ENCODE assay signal across 8 cellular contexts in genomic region chr16:67537270-67537635, GRCh38. TPM values are rescaled to one million over a fixed set of nuclear protein-coding genes. Genes with fewer than 3 reads are reported as not detected.
DNase-seq lines count a peak whose midpoint lies in the region; ATAC-seq, FAIRE-seq and TF ChIP-seq lines count a peak whose summit lies in the region.
"Had no signal": no experiment of that assay in that cellular context is flagged by ENCODE, and none has a peak within 500 bp of the region (broad histone marks: within the 10 kb centered on the region; RNA-seq: fewer than 3 reads in every experiment).

No MANE protein-coding gene starts in this region.

- no peak for FAIRE-seq in K562 (lab: Jason Lieb, UNC)
- FAIRE-seq: endometrium had no signal

- peaks cover 3% of the 10 kb centered on the region; the same call in 2 of the 3 replicates for H3K79me2 ChIP-seq in K562 (ENCODE audit: control insufficient read depth, insufficient read depth, low read length)

- POLR2A ChIA-PET in K562 (lab: Yijun Ruan, JAX): interaction anchor here (0.6 kb wide), 1 partner anchor 8 kb away, joined by 3 read pairs; no protein-coding TSS in a partner anchor

- no peaks in the 10 kb centered on the region for H3K9me3 ChIP-seq in K562 (replicated peaks; ENCODE audit: control insufficient read depth, insufficient read depth, low read depth, low read length)
- H3K9me3 ChIP-seq in iPS-18c (ENCODE audit: control insufficient read depth, insufficient read depth, low read length): no peaks in the 10 kb centered on the region
- H3K9me3 ChIP-seq in skeletal muscle satellite cell (replicated peaks; ENCODE audit: low read length): no peaks in the 10 kb centered on the region

- no peak overlapping the region for H2AFZ ChIP-seq in K562 (ENCODE audit: low read depth, low read length)

- H3K27me3 ChIP-seq in K562 (ENCODE audit: control insufficient read depth in 2 of 2, insufficient read depth in 2 of 2, low read length in 2 of 2) (no peaks in the 10 kb centered on the region), skeletal muscle satellite cell (ENCODE audit: control insufficient read depth, insufficient read depth, low read length) (no peaks in the 10 kb centered on the region)

- H3K9ac ChIP-seq in K562 (ENCODE audit: insufficient read depth in 1 of 2, low read depth in 2 of 2, low read length in 2 of 2) (no peak overlapping the region; a peak in 1 of 4 replicates), skeletal muscle satellite cell (ENCODE audit: low read depth, low read length) (peak overlapping the region; percentile 90)

- intact Hi-C loops in K562 (cut with micrococcal nuclease): no loop called here

- WGBS in K562 (ENCODE audit: insufficient coverage, low coverage, missing lambda C conversion rate): 95% methylated on average over 22 of the region's 32 CpGs

- no peak for TF ChIP-seq RAD21 in K562 (CRISPR knock-in tag; conservative IDR thresholded peaks at IDR 0.05 in 1 of 2, IDR thresholded peaks at IDR 0.05 in 1 of 2)

- TF ChIP-seq POLR2A in K562 (conservative IDR thresholded peaks at IDR 0.05): no peak

- H3K4me1 ChIP-seq in K562 (replicated peaks in 1 of 2; ENCODE audit: control insufficient read depth in 2 of 2, insufficient read depth in 2 of 2, low read length in 2 of 2) (peaks cover 0 to 43% of the 10 kb centered on the region in 2 experiments; a peak in 2 of 5 replicates), skeletal muscle satellite cell (ENCODE audit: control insufficient read depth, insufficient read depth, low read length) (peaks cover 22% of the 10 kb centered on the region)

- TF ChIP-seq CTCF in K562 (IDR thresholded peaks at IDR 0.05 in 2 of 3, conservative IDR thresholded peaks at IDR 0.05 in 1 of 3; ENCODE audit: insufficient read depth in 2 of 3, low read depth in 1 of 3, low read length in 3 of 3): no peak

- H3K27ac ChIP-seq in K562 (ENCODE audit: extremely low read depth, low read depth, low read length): no peak overlapping the region

- in situ Hi-C loops in K562 (cut with MboI): loop anchor here (5.0 kb wide), 1 partner anchor 105 kb away; no protein-coding TSS in a partner anchor

- no TSS peak for BruUV-seq in K562 (replicated peaks; lab: Mats Ljungman, UMichigan)

- H3K4me2 ChIP-seq in K562 (ENCODE audit: insufficient read depth, low read length) (no peak overlapping the region), skeletal muscle satellite cell (ENCODE audit: low read length) (peak overlapping the region; percentile 98)

- DNase-seq in K562 (ENCODE audit: extremely low read depth in 1 of 4, low spot score in 3 of 4): no peak
- no peak for DNase-seq in mucosa of gallbladder (ENCODE audit: low spot score)
- DNase-seq in middle frontal gyrus (ENCODE audit: extremely low spot score, low spot score): no peak

- no peaks in the 10 kb centered on the region for H3K9me1 ChIP-seq in K562 (ENCODE audit: control insufficient read depth, insufficient read depth, low read length)

- peaks cover 7% of the 10 kb centered on the region for H4K20me1 ChIP-seq in K562 (replicated peaks; ENCODE audit: control insufficient read depth, insufficient read depth, low read length)

- H3K4me3 ChIP-seq in K562: no peak overlapping the region
- peak overlapping the region; percentile 59 for H3K4me3 ChIP-seq in iPS-18c (ENCODE audit: insufficient read depth, low read depth, low read length)
- H3K4me3 ChIP-seq in skeletal muscle satellite cell (ENCODE audit: low read length): peak overlapping the region; percentile 86

- no peak for TF ChIP-seq EP300 in K562 (IDR thresholded peaks at IDR 0.05; ENCODE audit: low read length)

- ATAC-seq in GM21423 (IDR thresholded peaks at IDR 0.05; ENCODE audit: unreplicated experiment) (peak; percentile 41), SK-N-SH treated with all-trans-retinoic acid at 6 μM for 48 hours (peak; percentile 73), K562 (no peak)

- H3K36me3 ChIP-seq in K562 (ENCODE audit: control insufficient read depth, insufficient read depth, low read length) (peaks cover 18% of the 10 kb centered on the region; the same call in 1 of the 3 replicates), skeletal muscle satellite cell (ENCODE audit: insufficient read depth, low read length) (peaks cover 41% of the 10 kb centered on the region)

- CTCF ChIA-PET in K562 (lab: Yijun Ruan, JAX; ENCODE audit: low intra/inter-chr PET ratio): no interaction called here

RNA-seq across cellular contexts. Expression of gene RIPOR1, which starts 8.6 kb away (rescaled TPM):
- 26.1 and 49.9 TPM in 2 replicates for total RNA-seq in K562 (2011; cell fraction: chromatin; rRNA removed; ENCODE audit: low replicate concordance)
- total RNA-seq in K562 (2011; cell fraction: nucleolus; rRNA removed): 21.0 and 27.9 TPM in 2 replicates
- 23.4 and 27.7 TPM in 2 replicates for total RNA-seq in K562 (2011; cell fraction: nucleoplasm; rRNA removed)
- total RNA-seq in K562 (2014; rRNA removed): 3.5 and 7.9 TPM in 2 replicates
- total RNA-seq in K562 (2014; rRNA removed; fragmentation: Illumina TruSeq; extraction: Trizol): 1.2 and 1.4 TPM in 2 replicates
- total RNA-seq in K562 (2015; rRNA removed; fragmentation: Illumina TruSeq; extraction: Trizol): 3.0 and 3.1 TPM in 2 replicates
- total RNA-seq in K562 (2021): 25.4 and 31.1 TPM in 2 replicates
- polyA plus RNA-seq in K562 (2011; rRNA removed): 2.2 and 6.3 TPM in 2 replicates
- polyA plus RNA-seq in K562 (2011; cell fraction: cytosol; rRNA removed): 1.4 and 2.4 TPM in 2 replicates
- 19.6 and 20.6 TPM in 2 replicates for polyA plus RNA-seq in K562 (2011; cell fraction: nucleus; rRNA removed)
- 14.5 and 15.2 TPM in 2 replicates for polyA plus RNA-seq in K562 (2012)
- 10.0 and 14.1 TPM in 2 replicates for polyA plus RNA-seq in K562 (2014; fragmentation: Illumina TruSeq; extraction: Trizol)
- under 1 TPM; 0.36 to 0.37 TPM for polyA plus RNA-seq in K562 (2014; fragmentation: Nextera tagmentation; extraction: Ambion mirVana)
- polyA plus RNA-seq in K562 (2014; rRNA removed): 7.2 and 9.2 TPM in 2 replicates
- polyA minus RNA-seq in K562 (2011; rRNA and poly(A)+ RNA removed): 4.9 and 6.9 TPM in 2 replicates
- polyA minus RNA-seq in K562 (2011; cell fraction: cytosol; rRNA and poly(A)+ RNA removed): 8.8 and 31.9 TPM in 2 replicates
- polyA minus RNA-seq in K562 (2011; cell fraction: nucleus; rRNA and poly(A)+ RNA removed): 7.0 and 19.2 TPM in 2 replicates
- 20.8 and 27.7 TPM in 2 replicates for total RNA-seq in skeletal muscle satellite cell (2012; rRNA removed)
- 70.6 TPM for total RNA-seq in mucosa of gallbladder

RNA-seq across cellular contexts. Expression of gene CTCF, which starts 25.1 kb away (rescaled TPM):
- 41.2 and 61.0 TPM in 2 replicates for total RNA-seq in K562 (2011; cell fraction: chromatin; rRNA removed; ENCODE audit: low replicate concordance)
- total RNA-seq in K562 (2011; cell fraction: nucleolus; rRNA removed): 26.5 and 26.8 TPM in 2 replicates
- 34.7 and 46.6 TPM in 2 replicates for total RNA-seq in K562 (2011; cell fraction: nucleoplasm; rRNA removed)
- total RNA-seq in K562 (2014; rRNA removed): 31.3 and 34.6 TPM in 2 replicates
- 36.5 and 37.6 TPM in 2 replicates for total RNA-seq in K562 (2014; rRNA removed; fragmentation: Illumina TruSeq; extraction: Trizol)
- total RNA-seq in K562 (2015; rRNA removed; fragmentation: Illumina TruSeq; extraction: Trizol): 45.1 and 49.2 TPM in 2 replicates
- 37.5 and 37.9 TPM in 2 replicates for total RNA-seq in K562 (2021)
- 21.0 and 33.9 TPM in 2 replicates for polyA plus RNA-seq in K562 (2011; rRNA removed)
- 17.2 and 19.3 TPM in 2 replicates for polyA plus RNA-seq in K562 (2011; cell fraction: cytosol; rRNA removed)
- 12.8 and 14.9 TPM in 2 replicates for polyA plus RNA-seq in K562 (2011; cell fraction: nucleus; rRNA removed)
- polyA plus RNA-seq in K562 (2012): 27.6 and 33.5 TPM in 2 replicates
- polyA plus RNA-seq in K562 (2014; fragmentation: Illumina TruSeq; extraction: Trizol): 41.0 and 47.1 TPM in 2 replicates
- polyA plus RNA-seq in K562 (2014; fragmentation: Nextera tagmentation; extraction: Ambion mirVana): 10 to 100 TPM in 1 of 2 experiments, 1 to 10 TPM in 1; 7.8 to 11.0 TPM
- 26.4 and 27.5 TPM in 2 replicates for polyA plus RNA-seq in K562 (2014; rRNA removed)
- polyA minus RNA-seq in K562 (2011; rRNA and poly(A)+ RNA removed): 34.2 and 51.3 TPM in 2 replicates
- 21.9 and 28.2 TPM in 2 replicates for polyA minus RNA-seq in K562 (2011; cell fraction: cytosol; rRNA and poly(A)+ RNA removed)
- 10.4 and 17.2 TPM in 2 replicates for polyA minus RNA-seq in K562 (2011; cell fraction: nucleus; rRNA and poly(A)+ RNA removed)
- total RNA-seq in skeletal muscle satellite cell (2012; rRNA removed): 18.1 and 21.3 TPM in 2 replicates
- 39.8 TPM for total RNA-seq in mucosa of gallbladder

RNA-seq across cellular contexts. Expression of gene AGRP, which starts 53.9 kb away (rescaled TPM):
- total RNA-seq in K562 (2011; cell fraction: chromatin; rRNA removed; ENCODE audit: low replicate concordance): not detected in 2 replicates
- total RNA-seq in K562 (2011; cell fraction: nucleolus; rRNA removed): not detected in 2 replicates
- total RNA-seq in K562 (2011; cell fraction: nucleoplasm; rRNA removed): not detected in 2 replicates
- not detected in 2 replicates for total RNA-seq in K562 (2014; rRNA removed)
- total RNA-seq in K562 (2014; rRNA removed; fragmentation: Illumina TruSeq; extraction: Trizol): not detected in 2 replicates
- total RNA-seq in K562 (2015; rRNA removed; fragmentation: Illumina TruSeq; extraction: Trizol): not detected in 2 replicates
- not detected in 2 replicates for total RNA-seq in K562 (2021)
- not detected in 2 replicates for polyA plus RNA-seq in K562 (2011; rRNA removed)
- not detected in 2 replicates for polyA plus RNA-seq in K562 (2011; cell fraction: cytosol; rRNA removed)
- not detected in 2 replicates for polyA plus RNA-seq in K562 (2011; cell fraction: nucleus; rRNA removed)
- polyA plus RNA-seq in K562 (2012): not detected in 2 replicates
- polyA plus RNA-seq in K562 (2014; fragmentation: Illumina TruSeq; extraction: Trizol): not detected in 2 replicates
- not detected for polyA plus RNA-seq in K562 (2014; fragmentation: Nextera tagmentation; extraction: Ambion mirVana)
- not detected in 2 replicates for polyA plus RNA-seq in K562 (2014; rRNA removed)
- not detected in 2 replicates for polyA minus RNA-seq in K562 (2011; rRNA and poly(A)+ RNA removed)
- not detected in 2 replicates for polyA minus RNA-seq in K562 (2011; cell fraction: cytosol; rRNA and poly(A)+ RNA removed)
- polyA minus RNA-seq in K562 (2011; cell fraction: nucleus; rRNA and poly(A)+ RNA removed): not detected in 2 replicates
- total RNA-seq in skeletal muscle satellite cell (2012; rRNA removed): not detected in 2 replicates
- total RNA-seq in mucosa of gallbladder: not detected

RNA-seq across cellular contexts. Expression of gene ATP6V0D1, which starts 56.3 kb away (rescaled TPM):
- total RNA-seq in K562 (2011; cell fraction: chromatin; rRNA removed; ENCODE audit: low replicate concordance): 30.0 and 74.0 TPM in 2 replicates
- 56.4 and 56.6 TPM in 2 replicates for total RNA-seq in K562 (2011; cell fraction: nucleolus; rRNA removed)
- 38.9 and 42.7 TPM in 2 replicates for total RNA-seq in K562 (2011; cell fraction: nucleoplasm; rRNA removed)
- total RNA-seq in K562 (2014; rRNA removed) (45.6 and 54.5 TPM in 2 replicates), K562 (2014; rRNA removed; fragmentation: Illumina TruSeq; extraction: Trizol) (22.0 and 30.6 TPM in 2 replicates), K562 (2015; rRNA removed; fragmentation: Illumina TruSeq; extraction: Trizol) (51.8 and 53.5 TPM in 2 replicates), K562 (2021) (61.3 and 61.5 TPM in 2 replicates), mucosa of gallbladder (106 TPM)
- polyA plus RNA-seq in K562 (2011; rRNA removed) (48.2 and 51.5 TPM in 2 replicates), K562 (2014; fragmentation: Illumina TruSeq; extraction: Trizol) (64.9 and 69.7 TPM in 2 replicates), K562 (2014; fragmentation: Nextera tagmentation; extraction: Ambion mirVana) (10 to 100 TPM; 23.2 to 40.7 TPM), K562 (2014; rRNA removed) (33.9 and 37.3 TPM in 2 replicates)
- polyA plus RNA-seq in K562 (2011; cell fraction: cytosol; rRNA removed): 97.2 and 146 TPM in 2 replicates
- polyA plus RNA-seq in K562 (2011; cell fraction: nucleus; rRNA removed): 52.3 and 67.8 TPM in 2 replicates
- polyA plus RNA-seq in K562 (2012): 84.3 and 116 TPM in 2 replicates
- 45.3 and 118 TPM in 2 replicates for polyA minus RNA-seq in K562 (2011; rRNA and poly(A)+ RNA removed)
- 61.6 and 78.2 TPM in 2 replicates for polyA minus RNA-seq in K562 (2011; cell fraction: cytosol; rRNA and poly(A)+ RNA removed)
- polyA minus RNA-seq in K562 (2011; cell fraction: nucleus; rRNA and poly(A)+ RNA removed): 17.6 and 17.7 TPM in 2 replicates
- 112 and 131 TPM in 2 replicates for total RNA-seq in skeletal muscle satellite cell (2012; rRNA removed)
